Comparison of ENCODE assay signal across 18 cellular contexts in genomic region chr13:31394491-31394890, GRCh38.
DNase-seq lines count a peak whose midpoint lies in the region; ATAC-seq and TF ChIP-seq lines count a peak whose summit lies in the region.
"Had no signal": no experiment of that assay in that cellular context is flagged by ENCODE, and none has a peak within 500 bp of the region (broad histone marks: within the 10 kb centered on the region; RNA-seq: fewer than 3 reads in every experiment).

No MANE protein-coding gene starts in this region.

- H3K4me1 Mint-ChIP-seq in stimulated activated effector memory CD8-positive, alpha-beta T cell treated with anti-CD3 and anti-CD28 coated beads, Interleukin-12 subunit alpha, Interleukin-12 subunit beta, amount 100 ng/mL, for 72 hours, result no peaks in the 10 kb centered on the region

- DNase-seq in EL (peak; percentile 5), LHCN-M2 (ENCODE audit: low read depth) (peak; percentile 38), SW480 (ENCODE audit: low spot score) (peak; percentile 48), fibroblast of peridontal ligament (ENCODE audit: extremely low read depth) (peak; percentile 8), tibial nerve (ENCODE audit: low spot score in 2 of 2) (no peak), NCI-H2029 treated with DMSO at 0.1 percent for 48 hours (lab: John Stamatoyannopoulos, UW) (no peak), GM19238 (ENCODE audit: insufficient read length, low spot score) (no peak)
- DNase-seq in stimulated activated effector memory CD8-positive, alpha-beta T cell treated with anti-CD3 and anti-CD28 coated beads, Interleukin-12 subunit alpha, Interleukin-12 subunit beta, amount 100 ng/mL, for 72 hours (ENCODE audit: low spot score in 2 of 2), result no peak
- DNase-seq: CD8-positive, alpha-beta T cell; HCEC 1CT; NCI-H1417 treated with DMSO at 0.1 percent for 48 hours; NCI-H2081; NCI-H446; NCI-H774; Peyer's patch; SHP77 treated with DMSO at 0.1 percent for 48 hours had no signal

- no peaks in the 10 kb centered on the region for H3K36me3 ChIP-seq in tibial nerve
- H3K36me3 ChIP-seq: Peyer's patch had no signal

- TF ChIP-seq CTCF in tibial nerve (IDR thresholded peaks at IDR 0.05), result no peak

- no peak overlapping the region for H3K27ac ChIP-seq in tibial nerve
- H3K27ac ChIP-seq: Peyer's patch had no signal

- TF ChIP-seq EP300 in tibial nerve (IDR thresholded peaks at IDR 0.05), result no peak

- ATAC-seq in stimulated activated effector memory CD8-positive, alpha-beta T cell treated with anti-CD3 and anti-CD28 coated beads, Interleukin-12 subunit alpha, Interleukin-12 subunit beta, amount 100 ng/mL, for 72 hours, result no peak
- ATAC-seq: CD8-positive, alpha-beta T cell; GM12878; K562 had no signal

- no peak overlapping the region for H3K4me3 ChIP-seq in tibial nerve
- H3K4me3 ChIP-seq: GM12878, K562, Peyer's patch had no signal

- no peak overlapping the region for H3K27ac Mint-ChIP-seq in stimulated activated effector memory CD8-positive, alpha-beta T cell treated with anti-CD3 and anti-CD28 coated beads, Interleukin-12 subunit alpha, Interleukin-12 subunit beta, amount 100 ng/mL, for 72 hours
- H3K27ac Mint-ChIP-seq: CD8-positive, alpha-beta T cell had no signal

- no peak overlapping the region for H3K4me3 Mint-ChIP-seq in stimulated activated effector memory CD8-positive, alpha-beta T cell treated with anti-CD3 and anti-CD28 coated beads, Interleukin-12 subunit alpha, Interleukin-12 subunit beta, amount 100 ng/mL, for 72 hours
- H3K4me3 Mint-ChIP-seq: CD8-positive, alpha-beta T cell had no signal

- peaks cover 0 to 13% (median 0%) of the 10 kb centered on the region in 4 donors for H3K9me3 ChIP-seq in tibial nerve
- H3K9me3 ChIP-seq: Peyer's patch had no signal

- no peaks in the 10 kb centered on the region for H3K27me3 ChIP-seq in tibial nerve
- H3K27me3 ChIP-seq: Peyer's patch had no signal

- WGBS in tibial nerve, 2 donors, result 66 to 69% methylated on average over 4 of the region's 4 CpGs

- no peaks in the 10 kb centered on the region for H3K4me1 ChIP-seq in tibial nerve
- H3K4me1 ChIP-seq: Peyer's patch had no signal

- H3K36me3 Mint-ChIP-seq in stimulated activated effector memory CD8-positive, alpha-beta T cell treated with anti-CD3 and anti-CD28 coated beads, Interleukin-12 subunit alpha, Interleukin-12 subunit beta, amount 100 ng/mL, for 72 hours, result no peaks in the 10 kb centered on the region
- H3K36me3 Mint-ChIP-seq: CD8-positive, alpha-beta T cell had no signal

- H3K9me3 Mint-ChIP-seq in stimulated activated effector memory CD8-positive, alpha-beta T cell treated with anti-CD3 and anti-CD28 coated beads, Interleukin-12 subunit alpha, Interleukin-12 subunit beta, amount 100 ng/mL, for 72 hours, result peaks cover 4% of the 10 kb centered on the region

- no peak for TF ChIP-seq POLR2A in tibial nerve (IDR thresholded peaks at IDR 0.05)

Comparison
In these comparisons a context has a peak if more than half of its experiments do, and no peak if none do; other contexts are left out.
1. DNase-seq: peak in EL (single experiment), LHCN-M2 (single experiment), SW480 (single experiment) and fibroblast of peridontal ligament (single experiment); none in stimulated activated effector memory CD8-positive, alpha-beta T cell treated with anti-CD3 and anti-CD28 coated beads, Interleukin-12 subunit alpha, Interleukin-12 subunit beta, amount 100 ng/mL, for 72 hours (0 of 2), tibial nerve (0 of 2), NCI-H2029 treated with DMSO at 0.1 percent for 48 hours (single experiment) and GM19238 (single experiment).